1 cellular context compared by ENCODE assay signal in genomic region chr10:103231047-103231551, GRCh38.
TF ChIP-seq lines count a peak whose summit lies in the region.

No MANE protein-coding gene starts in this region.

TF ChIP-seq in HepG2, 621 proteins besides CTCF, POLR2A, EP300 and RAD21 (continued from another document):
- TF ChIP-seq YEATS2 (CRISPR knock-in tag; IDR thresholded peaks at IDR 0.05; ENCODE audit: borderline replicate concordance) (no peak), MAZ (IDR thresholded peaks at IDR 0.05; ENCODE audit: borderline replicate concordance, low read depth, low read length) (no peak), MAZ (CRISPR knock-in tag; IDR thresholded peaks at IDR 0.05; ENCODE audit: low read depth) (no peak), ZNF225 (CRISPR knock-in tag; IDR thresholded peaks at IDR 0.05) (no peak), ZNF30 (CRISPR knock-in tag; IDR thresholded peaks at IDR 0.05) (no peak), IKZF1 (IDR thresholded peaks at IDR 0.05) (no peak), GPBP1L1 (CRISPR knock-in tag; IDR thresholded peaks at IDR 0.05) (no peak), ASH2L (IDR thresholded peaks at IDR 0.05; ENCODE audit: insufficient read length, low read depth, low read length) (peak; percentile 48), SP4 (CRISPR knock-in tag; IDR thresholded peaks at IDR 0.05) (no peak), ZNF510 (CRISPR knock-in tag; IDR thresholded peaks at IDR 0.05; ENCODE audit: low read depth) (no peak), SALL2 (CRISPR knock-in tag; IDR thresholded peaks at IDR 0.05) (no peak), ZBED4 (CRISPR knock-in tag; IDR thresholded peaks at IDR 0.05; ENCODE audit: borderline replicate concordance) (no peak), GFI1 (CRISPR knock-in tag; IDR thresholded peaks at IDR 0.05; ENCODE audit: borderline replicate concordance) (no peak), KAT2B (IDR thresholded peaks at IDR 0.05; ENCODE audit: borderline replicate concordance, low read depth, low read length) (no peak), SOX13 (IDR thresholded peaks at IDR 0.05) (peak; percentile 62), SOX13 (CRISPR knock-in tag; conservative IDR thresholded peaks at IDR 0.05 in 1 of 2, IDR thresholded peaks at IDR 0.05 in 1 of 2) (peak in 1 of 2 experiments; percentile 93; a peak in 2 of 4 replicates), CREBL2 (CRISPR knock-in tag; IDR thresholded peaks at IDR 0.05; ENCODE audit: borderline replicate concordance) (no peak), MIER3 (CRISPR knock-in tag; IDR thresholded peaks at IDR 0.05; ENCODE audit: borderline replicate concordance) (0 out of 2 replicates have a peak, but pooled peaks have one; percentile 23), ERF (CRISPR knock-in tag; IDR thresholded peaks at IDR 0.05) (no peak), KDM3A (CRISPR knock-in tag; IDR thresholded peaks at IDR 0.05; ENCODE audit: low read depth) (no peak), MED8 (CRISPR knock-in tag; IDR thresholded peaks at IDR 0.05; ENCODE audit: insufficient replicate concordance) (no peak), SMYD3 (CRISPR knock-in tag; IDR thresholded peaks at IDR 0.05) (no peak), ATF7 (IDR thresholded peaks at IDR 0.05) (no peak), ATF7 (CRISPR knock-in tag; IDR thresholded peaks at IDR 0.05) (no peak), MIXL1 (CRISPR knock-in tag; IDR thresholded peaks at IDR 0.05) (0 out of 2 replicates have a peak, but pooled peaks have one; percentile 36), FOXA1 (IDR thresholded peaks at IDR 0.05) (0 out of 2 replicates have a peak, but pooled peaks have one; percentile 38), FOXA1 (CRISPR knock-in tag; IDR thresholded peaks at IDR 0.05) (peak; percentile 66), ZNF468 (CRISPR knock-in tag; IDR thresholded peaks at IDR 0.05) (no peak), GATAD1 (CRISPR knock-in tag; IDR thresholded peaks at IDR 0.05) (0 out of 2 replicates have a peak, but pooled peaks have one; percentile 24), PITX1 (CRISPR knock-in tag; IDR thresholded peaks at IDR 0.05) (peak; percentile 47; the same call in 1 of the 2 replicates), NFE2L2 (IDR thresholded peaks at IDR 0.05; ENCODE audit: low read length) (no peak), ZNF792 (CRISPR knock-in tag; IDR thresholded peaks at IDR 0.05) (0 out of 2 replicates have a peak, but pooled peaks have one; percentile 12), E2F2 (CRISPR knock-in tag; IDR thresholded peaks at IDR 0.05; ENCODE audit: borderline replicate concordance) (no peak), DPF2 (CRISPR knock-in tag; IDR thresholded peaks at IDR 0.05; ENCODE audit: borderline replicate concordance, low read depth) (peak; percentile 68; the same call in 1 of the 2 replicates), ZNF646 (CRISPR knock-in tag; IDR thresholded peaks at IDR 0.05) (no peak), STAG1 (CRISPR knock-in tag; IDR thresholded peaks at IDR 0.05) (no peak), ZSCAN21 (CRISPR knock-in tag; IDR thresholded peaks at IDR 0.05; ENCODE audit: borderline replicate concordance) (no peak)
